ENCODE assay signal across 15 cellular contexts in genomic region chr19:48342841-48343540, GRCh38.
DNase-seq lines count a peak whose midpoint lies in the region; ATAC-seq and TF ChIP-seq lines count a peak whose summit lies in the region.
"Had no signal": no experiment of that assay in that cellular context is flagged by ENCODE, and none has a peak within 500 bp of the region (broad histone marks: within the 10 kb centered on the region; RNA-seq: fewer than 3 reads in every experiment).

No MANE protein-coding gene starts in this region.

- DNase-seq in EL (peak; percentile 68), NCI-H69 (lab: John Stamatoyannopoulos, UW) (peak; percentile 48), fibroblast of pulmonary artery (ENCODE audit: low read depth) (peak; percentile 56), GM13976 (ENCODE audit: low spot score) (no peak), NCI-H1105 treated with DMSO at 0.1 percent for 48 hours (lab: John Stamatoyannopoulos, UW) (no peak)
- DNase-seq: activated CD4-positive, alpha-beta T cell treated with anti-CD3 and anti-CD28 coated beads for 4 hours; activated T-cell treated with anti-CD3 and anti-CD28 coated beads for 4 hours; effector CD8-positive, alpha-beta T cell; GOT3; naive B cell; NCI-H1417 treated with DMSO at 0.1 percent for 48 hours; SIG-M5; stimulated activated naive CD8-positive, alpha-beta T cell treated with anti-CD3 and anti-CD28 coated beads, Interleukin-15, Interleukin-2, amounts not matched to agents 100 U/mL and 50 U/mL, for 24 hours had no signal

- no peak for ATAC-seq in HG03442 (IDR thresholded peaks at IDR 0.05; ENCODE audit: unreplicated experiment)
- ATAC-seq: stimulated activated naive CD8-positive, alpha-beta T cell treated with anti-CD3 and anti-CD28 coated beads, Interleukin-15, Interleukin-2, amounts not matched to agents 100 U/mL and 50 U/mL, for 24 hours had no signal

- in situ Hi-C loops in GM13976 (cut with MboI; ENCODE audit: low sequenced_read_pairs, unreplicated experiment) = no loop called here

- H3K4me3 ChIP-seq in fibroblast of pulmonary artery (replicated peaks; ENCODE audit: low read depth, low read length) = no peak overlapping the region
- H3K4me3 ChIP-seq: BLaER1 treated with 17β-estradiol and CSF1 and Interleukin-3, amounts not matched to agents 10 nM and 100 nM had no signal

- TF ChIP-seq CTCF in fibroblast of pulmonary artery (IDR thresholded peaks at IDR 0.05; ENCODE audit: low read length, missing control alignments) (no peak), GM13976 (IDR thresholded peaks at IDR 0.05; ENCODE audit: borderline replicate concordance, control extremely low read depth, extremely low read depth, insufficient read depth, missing control alignments) (no peak)

Comparison
In these comparisons a context has a peak if more than half of its experiments do, and no peak if none do; other contexts are left out.
1. DNase-seq: peak in EL (single experiment), NCI-H69 (single experiment) and fibroblast of pulmonary artery (single experiment); none in GM13976 (single experiment) and NCI-H1105 treated with DMSO at 0.1 percent for 48 hours (single experiment).